In genomic region chr14:21096889-21097615, GRCh38 we compare ENCODE assay signal across 8 cellular contexts. TPM values are rescaled to one million over a fixed set of nuclear protein-coding genes. Genes with fewer than 3 reads are reported as not detected.
DNase-seq lines count a peak whose midpoint lies in the region; ATAC-seq and TF ChIP-seq lines count a peak whose summit lies in the region.

No MANE protein-coding gene starts in this region.

- H3K9me3 Mint-ChIP-seq in brain: peaks cover 0 to 8% (median 0%) of the 10 kb centered on the region in 5 experiments
- H3K9me3 Mint-ChIP-seq in mesothelial cell of epicardium: no peaks in the 10 kb centered on the region

- DNase-seq in left ventricle myocardium inferior (no peak), Right ventricle myocardium inferior (ENCODE audit: missing footprints) (no peak), mesothelial cell of epicardium (ENCODE audit: low spot score in 2 of 2, unreplicated experiment in 2 of 2) (no peak), aorta (no peak)
- DNase-seq in stimulated activated CD4-positive, alpha-beta T cell treated with anti-CD3 and anti-CD28 coated beads, Interleukin-4, amount 100 ng/mL, for 4 hours: no peak

- H3K27me3 Mint-ChIP-seq in brain (peaks cover 6% of the 10 kb centered on the region), mesothelial cell of epicardium (ENCODE audit: low read depth) (no peaks in the 10 kb centered on the region)

- H3K9me3 ChIP-seq in left ventricle myocardium inferior (replicated peaks): no peaks in the 10 kb centered on the region
- no peaks in the 10 kb centered on the region for H3K9me3 ChIP-seq in aorta (ENCODE audit: control insufficient read depth, low read length)

- H3K27ac ChIP-seq in left ventricle myocardium inferior (replicated peaks) (peak overlapping the region; percentile 83), aorta (ENCODE audit: low read depth in 1 of 2, low read length in 2 of 2) (peak overlapping the region; percentile 65 to 97)

- no peak for TF ChIP-seq CTCF in left ventricle myocardium inferior (IDR thresholded peaks at IDR 0.05; ENCODE audit: borderline replicate concordance)
- no peak for TF ChIP-seq CTCF in brain (conservative IDR thresholded peaks at IDR 0.05)
- no peak for TF ChIP-seq CTCF in mesothelial cell of epicardium (IDR thresholded peaks at IDR 0.05; ENCODE audit: unreplicated experiment)

- ATAC-seq in Right ventricle myocardium inferior (no peak), aorta (ENCODE audit: low FRiP score) (peak; percentile 1), HG03460 (IDR thresholded peaks at IDR 0.05; ENCODE audit: unreplicated experiment) (no peak), HG02870 (IDR thresholded peaks at IDR 0.05; ENCODE audit: unreplicated experiment) (no peak)

- H3K27me3 ChIP-seq in left ventricle myocardium inferior (ENCODE audit: low read depth): no peaks in the 10 kb centered on the region
- no peaks in the 10 kb centered on the region for H3K27me3 ChIP-seq in aorta (ENCODE audit: control insufficient read depth in 1 of 2, insufficient read depth in 2 of 2, low read length in 1 of 2)

- H3K4me3 ChIP-seq in left ventricle myocardium inferior: peak overlapping the region; percentile 71
- H3K4me3 ChIP-seq in aorta (ENCODE audit: low read length in 2 of 2): peak overlapping the region in 1 of 2 donors; percentile 84

- H3K4me3 Mint-ChIP-seq in brain (peak overlapping the region; percentile 87 to 94 (median 92)), mesothelial cell of epicardium (peak overlapping the region; percentile 86)

- WGBS in aorta, 2 donors: 31 to 38% methylated on average over 11 of the region's 11 CpGs

- H3K27ac Mint-ChIP-seq in brain: peak overlapping the region; percentile 90 to 99 (median 96)
- H3K27ac Mint-ChIP-seq in mesothelial cell of epicardium: peak overlapping the region; percentile 96

- intact Hi-C loops in left ventricle myocardium inferior (cut with micrococcal nuclease): no loop called here
- intact Hi-C loops in Right ventricle myocardium inferior (cut with DNase I): no loop called here
- intact Hi-C loops in aorta (cut with DNase I): no loop called here

- peaks cover 81% of the 10 kb centered on the region for H3K4me1 Mint-ChIP-seq in brain
- H3K4me1 Mint-ChIP-seq in mesothelial cell of epicardium: peaks cover 56% of the 10 kb centered on the region

- peaks cover 53% of the 10 kb centered on the region for H3K4me1 ChIP-seq in left ventricle myocardium inferior
- no peaks in the 10 kb centered on the region for H3K4me1 ChIP-seq in aorta (ENCODE audit: control insufficient read depth in 1 of 2, insufficient read depth in 2 of 2, low read length in 2 of 2)

- peaks cover 9% of the 10 kb centered on the region for H3K36me3 ChIP-seq in left ventricle myocardium inferior
- no peaks in the 10 kb centered on the region for H3K36me3 ChIP-seq in aorta (ENCODE audit: control insufficient read depth in 1 of 2, insufficient read depth in 2 of 2, low read length in 1 of 2)

- H3K36me3 Mint-ChIP-seq in brain (peaks cover 17% of the 10 kb centered on the region), mesothelial cell of epicardium (peaks cover 10% of the 10 kb centered on the region)

RNA-seq across cellular contexts. Expression of gene ZNF219, which starts 1.4 kb away (rescaled TPM):
- total RNA-seq in left ventricle myocardium inferior: 44.9 TPM
- total RNA-seq in Right ventricle myocardium inferior: 49.4 TPM
- 49.4 TPM for polyA plus RNA-seq in brain (ENCODE audit: insufficient read depth, low read depth, low replicate concordance)
- 73.3 to 79.3 TPM (median 75.2 TPM) in 3 replicates for total RNA-seq in mesothelial cell of epicardium
- total RNA-seq in aorta: 10 to 100 TPM; 33.0 to 41.3 TPM
- 10 to 100 TPM; 24.5 to 39.4 TPM for polyA plus RNA-seq in aorta

RNA-seq across cellular contexts. Expression of gene TMEM253, which starts 3.8 kb away (rescaled TPM):
- 0.19 TPM for total RNA-seq in left ventricle myocardium inferior
- total RNA-seq in Right ventricle myocardium inferior: 0.41 TPM
- 0.29 TPM for polyA plus RNA-seq in brain (ENCODE audit: insufficient read depth, low read depth, low replicate concordance)
- total RNA-seq in mesothelial cell of epicardium: 1.3 to 1.9 TPM (median 1.6 TPM) in 3 replicates
- total RNA-seq in aorta: not detected
- polyA plus RNA-seq in aorta: 1 to 10 TPM in 1 of 2 donors, under 1 TPM in 1; 0.64 to 6.4 TPM

RNA-seq across cellular contexts. Expression of gene ARHGEF40, which starts 26.9 kb away (rescaled TPM):
- total RNA-seq in left ventricle myocardium inferior: 21.3 TPM
- total RNA-seq in Right ventricle myocardium inferior: 25.5 TPM
- 21.3 TPM for polyA plus RNA-seq in brain (ENCODE audit: insufficient read depth, low read depth, low replicate concordance)
- total RNA-seq in mesothelial cell of epicardium: 83.2 to 96.2 TPM (median 83.5 TPM) in 3 replicates
- total RNA-seq in aorta: 10 to 100 TPM; 40.5 to 68.3 TPM
- polyA plus RNA-seq in aorta: 10 to 100 TPM in 1 of 2 donors, 1 to 10 TPM in 1; 5.4 to 24.3 TPM

RNA-seq across cellular contexts. Expression of gene RNASE8, which starts 39.4 kb away (rescaled TPM):
- not detected for total RNA-seq in left ventricle myocardium inferior
- not detected for total RNA-seq in Right ventricle myocardium inferior
- polyA plus RNA-seq in brain (ENCODE audit: insufficient read depth, low read depth, low replicate concordance): not detected
- not detected in 3 replicates for total RNA-seq in mesothelial cell of epicardium
- total RNA-seq in aorta: not detected
- polyA plus RNA-seq in aorta: under 1 TPM in 1 of 2 donors, not detected in 1; 1.00 TPM

RNA-seq across cellular contexts. Expression of gene RNASE7, which starts 54.9 kb away (rescaled TPM):
- not detected for total RNA-seq in left ventricle myocardium inferior
- total RNA-seq in Right ventricle myocardium inferior: not detected
- not detected for polyA plus RNA-seq in brain (ENCODE audit: insufficient read depth, low read depth, low replicate concordance)
- 0.29 to 0.66 TPM (median 0.34 TPM) in 3 replicates for total RNA-seq in mesothelial cell of epicardium
- not detected for total RNA-seq in aorta
- not detected for polyA plus RNA-seq in aorta
